Comparison of ENCODE assay signal across 18 cellular contexts in the genomic region with DNA sequence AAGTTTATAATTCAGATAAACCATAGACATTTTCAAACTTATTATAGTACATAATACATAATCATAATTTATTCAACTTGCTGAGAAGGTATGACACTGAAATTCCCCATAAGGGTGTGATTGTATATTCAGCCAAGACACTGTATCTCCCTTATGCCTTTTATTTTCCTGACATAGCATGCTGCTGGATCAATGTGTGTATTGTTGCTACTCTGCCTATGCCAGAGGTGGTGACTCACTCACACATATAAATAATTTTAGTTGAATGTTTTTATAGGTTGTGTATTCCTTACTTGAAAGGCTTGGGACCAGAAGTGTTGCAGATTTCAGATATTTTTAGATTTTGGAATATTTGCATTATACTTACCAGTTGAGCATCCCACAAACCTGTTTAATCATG.
"Had no signal": no experiment of that assay in that cellular context is flagged by ENCODE, and none has a peak within 500 bp of the region (broad histone marks: within the 10 kb centered on the region; RNA-seq: fewer than 3 reads in every experiment).

No MANE protein-coding gene starts in this region.

- DNase-seq: activated CD4-positive, alpha-beta T cell treated with anti-CD3 and anti-CD28 coated beads, Interleukin-2, amount 10 ng/mL, durations not matched to agents 24 days and 14 days; activated CD4-positive, CD25-positive, alpha-beta regulatory T cell; activated CD8-positive, alpha-beta memory T cell treated with anti-CD3 and anti-CD28 coated beads, Interleukin-2, amount 50 U/mL, for 4 hours; activated CD8-positive, alpha-beta T cell treated with anti-CD3 and anti-CD28 coated beads, Interleukin-2, amount 10 ng/mL, durations not matched to agents 7 days and 5 days; activated gamma-delta T cell; activated T-cell treated with anti-CD3 and anti-CD28 coated beads, Interleukin-2, amount 50 U/mL, for 48 hours; amniotic stem cell; cerebellar nuclear complex; effector memory CD8-positive, alpha-beta T cell; head of caudate nucleus; nephron progenitor cell; occipital lobe; right cardiac atrium; small intestine; stimulated activated CD4-positive, alpha-beta T cell treated with anti-CD3 and anti-CD28 coated beads, Interleukin-4, amount 100 ng/mL, for 24 hours; SW 1271 had no signal

- H3K27ac ChIP-seq: epithelial cell of prostate, thoracic aorta had no signal

- H3K4me3 ChIP-seq: thoracic aorta had no signal
